Comparison of ENCODE assay signal across 9 cellular contexts in the genomic region with DNA sequence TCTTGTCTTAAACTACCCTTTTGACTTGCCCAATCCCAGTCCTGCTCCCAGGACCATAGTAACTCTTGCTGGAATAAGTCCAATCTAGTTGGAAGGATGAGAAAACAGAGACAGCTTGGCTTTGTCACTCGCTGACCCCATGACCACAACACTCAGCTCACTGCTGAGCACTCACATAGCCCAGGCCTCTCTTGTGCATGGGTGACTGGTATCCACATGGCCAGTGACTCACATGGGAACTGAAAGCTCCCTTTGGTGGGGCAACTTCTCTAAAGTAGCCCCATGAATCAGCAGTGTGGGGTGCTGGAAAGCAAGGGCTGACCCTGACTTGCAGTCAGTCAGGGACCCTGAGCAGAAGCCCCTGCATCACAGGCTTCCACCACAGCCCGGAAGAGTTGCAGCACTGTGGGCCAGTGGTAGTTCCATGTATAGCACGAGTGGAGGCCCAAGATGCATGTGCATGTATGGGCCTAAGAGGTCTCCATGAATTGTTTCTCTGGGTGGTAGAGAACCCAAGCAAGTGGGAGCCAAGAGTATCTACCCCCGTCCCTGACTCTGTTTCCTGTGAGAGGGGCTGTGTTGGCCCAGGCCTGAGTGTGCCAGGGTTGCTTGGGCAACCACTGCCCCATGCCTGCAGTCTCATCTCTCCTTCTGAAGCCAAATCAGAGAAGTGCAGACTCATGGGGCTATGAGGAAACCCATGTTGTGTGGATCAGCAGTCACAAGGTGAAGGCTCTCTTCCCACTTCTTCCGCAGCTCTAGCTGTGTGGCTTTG.
DNase-seq lines count a peak whose midpoint lies in the region; ATAC-seq and TF ChIP-seq lines count a peak whose summit lies in the region.
"Had no signal": no experiment of that assay in that cellular context is flagged by ENCODE, and none has a peak within 500 bp of the region (broad histone marks: within the 10 kb centered on the region; RNA-seq: fewer than 3 reads in every experiment).

No MANE protein-coding gene starts in this region.

- H2BK20ac ChIP-seq in IMR-90 (ENCODE audit: low read depth, low read length) = no peak overlapping the region

- H3K4me3 ChIP-seq in IMR-90 (ENCODE audit: insufficient read depth, low read depth, low read length) = no peak overlapping the region
- H3K4me3 ChIP-seq in body of pancreas = no peak overlapping the region
- H3K4me3 ChIP-seq in mesenchymal stem cell (ENCODE audit: insufficient read depth in 1 of 2, low read depth in 1 of 2, low read length in 2 of 2) = no peak overlapping the region
- H3K4me3 ChIP-seq: thyroid gland had no signal

- ATAC-seq in GM19351 (IDR thresholded peaks at IDR 0.05; ENCODE audit: unreplicated experiment) = peak; percentile 64
- peak; percentile 89 for ATAC-seq in IMR-90 (ENCODE audit: low read depth)
- peak; percentile 57 for ATAC-seq in body of pancreas

- in situ Hi-C loops in IMR-90 (cut with MboI; ENCODE audit: low sequenced_read_pairs) = loop anchor here (10.0 to 25.0 kb wide), 2 partner anchors 285 to 1052 kb away; partner anchors contain the start of genes CCR5 and CLEC3B

- H3K36me3 Mint-ChIP-seq in mesothelial cell of epicardium = no peaks in the 10 kb centered on the region

- CTCF ChIA-PET in IMR-90 (lab: Yijun Ruan, JAX) = interaction anchor here (1.0 to 2.7 kb wide), 2 partner anchors 11 to 119 kb away, joined by 5 to 8 read pairs; partner anchors contain the start of gene CCR1

- TF ChIP-seq CTCF in AG09319 (IDR thresholded peaks at IDR 0.05; ENCODE audit: low read depth, low read length) (no peak), IMR-90 (conservative IDR thresholded peaks at IDR 0.05; ENCODE audit: low read depth, low read length) (no peak), body of pancreas (IDR thresholded peaks at IDR 0.05) (no peak), mesothelial cell of epicardium (IDR thresholded peaks at IDR 0.05; ENCODE audit: unreplicated experiment) (no peak)

- no peak overlapping the region for H3K27ac Mint-ChIP-seq in mesothelial cell of epicardium

- H3K56ac ChIP-seq in IMR-90 (ENCODE audit: extremely low read depth, insufficient read depth, low read length) = no peak overlapping the region

- H2BK120ac ChIP-seq in IMR-90 (ENCODE audit: low read depth, low read length) (no peak overlapping the region), mesenchymal stem cell (ENCODE audit: low read depth, low read length) (peak overlapping the region; percentile 52)

- H3K4me2 ChIP-seq in IMR-90 (ENCODE audit: low read depth, low read length) (no peak overlapping the region), mesenchymal stem cell (ENCODE audit: low read length, poor library complexity, severe bottlenecking) (no peak overlapping the region)

- H3K9me3 ChIP-seq in IMR-90 (ENCODE audit: control insufficient read depth, insufficient read depth, low read length) (no peaks in the 10 kb centered on the region), body of pancreas (no peaks in the 10 kb centered on the region), mesenchymal stem cell (ENCODE audit: control insufficient read depth, low read length) (no peaks in the 10 kb centered on the region)
- H3K9me3 ChIP-seq: thyroid gland had no signal

- H3K4me1 Mint-ChIP-seq in mesothelial cell of epicardium = no peaks in the 10 kb centered on the region

- POLR2A ChIA-PET in IMR-90 (lab: Charles Lee; ENCODE audit: unreplicated experiment) = no interaction called here

- H3K14ac ChIP-seq in IMR-90 (replicated peaks; ENCODE audit: low read depth, low read length) = no peak overlapping the region
- peak overlapping the region in 1 of 2 experiments; percentile 86 for H3K14ac ChIP-seq in mesenchymal stem cell (ENCODE audit: low read length in 2 of 2)

- dilution Hi-C loops in IMR-90 (cut with HindIII; ENCODE audit: low sequenced_read_pairs, unreplicated experiment) = no loop called here

- no peak overlapping the region for H3K4ac ChIP-seq in IMR-90 (ENCODE audit: low read depth, low read length)
- peak overlapping the region; percentile 13 to 80 for H3K4ac ChIP-seq in mesenchymal stem cell (ENCODE audit: low read depth in 1 of 2, low read length in 2 of 2)

- intact Hi-C loops in IMR-90 (cut with micrococcal nuclease) (loop anchor here (2.0 to 5.0 kb wide), 2 partner anchors 119 to 338 kb away; partner anchors contain the start of gene CCR1), body of pancreas (cut with DNase I) (loop anchor here (10.0 kb wide), 1 partner anchor 325 kb away; no protein-coding TSS in a partner anchor)

- DNase-seq in AG09319 (ENCODE audit: extremely low read depth, low read depth) (peak; percentile 79), IMR-90 (peak; percentile 93), body of pancreas (peak; percentile 27 to 84 (median 36)), mesenchymal stem cell (peak; percentile 99), GM19240 (ENCODE audit: insufficient read length, low spot score) (no peak), mesothelial cell of epicardium (ENCODE audit: low spot score in 2 of 2, unreplicated experiment in 2 of 2) (no peak)
- DNase-seq in stimulated activated CD4-positive, alpha-beta T cell treated with anti-CD3 and anti-CD28 coated beads, Interleukin-4, amount 100 ng/mL, for 1 hour = no peak

- peak overlapping the region; percentile 63 to 82 for H2BK12ac ChIP-seq in mesenchymal stem cell (ENCODE audit: low read length in 2 of 2)

- no peak for TF ChIP-seq RAD21 in IMR-90 (IDR thresholded peaks at IDR 0.05; ENCODE audit: low read length)

- TF ChIP-seq POLR2A in IMR-90 (IDR thresholded peaks at IDR 0.05; ENCODE audit: low read depth, low read length) = no peak
- no peak for TF ChIP-seq POLR2A in body of pancreas (IDR thresholded peaks at IDR 0.05)

- no peaks in the 10 kb centered on the region for H3K9me3 Mint-ChIP-seq in mesothelial cell of epicardium

- H3K4me3 Mint-ChIP-seq in mesothelial cell of epicardium = no peak overlapping the region

- H3K9me1 ChIP-seq in IMR-90 (ENCODE audit: insufficient read depth, low read length) = peaks cover 3% of the 10 kb centered on the region; the same call in 1 of the 2 replicates

- H3K23ac ChIP-seq in IMR-90 (ENCODE audit: low read depth, low read length) = no peak overlapping the region
- no peak overlapping the region for H3K23ac ChIP-seq in mesenchymal stem cell (ENCODE audit: low read length in 2 of 2)

- H4K8ac ChIP-seq in IMR-90 (ENCODE audit: low read depth in 2 of 2, low read length in 2 of 2) (no peak overlapping the region; a peak in 1 of 4 replicates), mesenchymal stem cell (ENCODE audit: low read length) (peak overlapping the region; percentile 67)

- H2AFZ ChIP-seq in IMR-90 (replicated peaks; ENCODE audit: low read length, poor library complexity) = no peak overlapping the region
- no peak overlapping the region for H2AFZ ChIP-seq in mesenchymal stem cell (ENCODE audit: low read depth, low read length)

- H3K27ac ChIP-seq in IMR-90 (ENCODE audit: insufficient read depth, low read length) = no peak overlapping the region
- H3K27ac ChIP-seq in body of pancreas = peak overlapping the region in 1 of 4 donors; percentile 58
- no peak overlapping the region for H3K27ac ChIP-seq in mesenchymal stem cell (ENCODE audit: low read length, poor library complexity, severe bottlenecking)
- H3K27ac ChIP-seq: thyroid gland had no signal

- no TSS peak for BruUV-seq in IMR-90 (replicated peaks; lab: Mats Ljungman, UMichigan)

- H3K9ac ChIP-seq in IMR-90 (ENCODE audit: low read depth, low read length) (no peak overlapping the region), mesenchymal stem cell (ENCODE audit: low read length) (peak overlapping the region; percentile 74)

- H3K27me3 ChIP-seq in IMR-90 (ENCODE audit: control insufficient read depth, insufficient read depth, low read length) = 0 out of 2 replicates have a peak, but pooled peaks cover 2% of the 10 kb centered on the region
- H3K27me3 ChIP-seq in body of pancreas = no peaks in the 10 kb centered on the region
- H3K27me3 ChIP-seq in mesenchymal stem cell (ENCODE audit: control insufficient read depth in 1 of 2, insufficient read depth in 1 of 2, low read length in 2 of 2) = peaks cover 0 to 4% of the 10 kb centered on the region in 2 experiments
- H3K27me3 ChIP-seq: thyroid gland had no signal

- H3K36me3 ChIP-seq in IMR-90 (ENCODE audit: control insufficient read depth, insufficient read depth, low read length) (no peaks in the 10 kb centered on the region), body of pancreas (replicated peaks in 1 of 2; ENCODE audit: insufficient read depth in 1 of 2, low read depth in 2 of 2) (no peaks in the 10 kb centered on the region), mesenchymal stem cell (ENCODE audit: control insufficient read depth in 1 of 2, insufficient read depth in 2 of 2, low read depth in 1 of 2, low read length in 2 of 2) (no peaks in the 10 kb centered on the region)
- H3K36me3 ChIP-seq: thyroid gland had no signal

- WGBS in IMR-90 (ENCODE audit: extremely low coverage in 2 of 2, insufficient read length in 1 of 2), 2 experiments = 100% methylated on average over 1 of the region's 5 CpGs; no CpG with 5 or more reads in 1 of the 2 experiments
- WGBS in body of pancreas, 2 donors = 69 to 97% methylated on average over 2 to 5 of the region's 5 CpGs
- 87% methylated on average over 4 of the region's 5 CpGs for WGBS in mesenchymal stem cell

- no peaks in the 10 kb centered on the region for H4K20me1 ChIP-seq in IMR-90 (ENCODE audit: insufficient read depth, low read length)

- no peaks in the 10 kb centered on the region for H3K27me3 Mint-ChIP-seq in mesothelial cell of epicardium (ENCODE audit: low read depth)

- H3K79me1 ChIP-seq in IMR-90 (ENCODE audit: low read depth in 1 of 2, low read length in 2 of 2) (no peaks in the 10 kb centered on the region), mesenchymal stem cell (replicated peaks; ENCODE audit: low read length, poor library complexity, severe bottlenecking) (no peaks in the 10 kb centered on the region)

- H2BK15ac ChIP-seq in IMR-90 (ENCODE audit: low read depth, low read length) (no peak overlapping the region), mesenchymal stem cell (ENCODE audit: low read depth, poor library complexity, severe bottlenecking) (no peak overlapping the region)

- no peak overlapping the region for H2AK5ac ChIP-seq in IMR-90 (ENCODE audit: low read depth, low read length)
- H2AK5ac ChIP-seq in mesenchymal stem cell (ENCODE audit: low read length, severe bottlenecking) = no peak overlapping the region

- no peak overlapping the region for H4K5ac ChIP-seq in IMR-90 (ENCODE audit: low read depth, low read length)

- no peak overlapping the region for H2BK5ac ChIP-seq in IMR-90 (ENCODE audit: low read depth, low read length, poor library complexity, severe bottlenecking)
- H2BK5ac ChIP-seq in mesenchymal stem cell (ENCODE audit: low read depth, low read length, poor library complexity, severe bottlenecking) = no peak overlapping the region

- H3K18ac ChIP-seq in IMR-90 (ENCODE audit: low read depth, low read length) = no peak overlapping the region; the same call in 1 of the 2 replicates
- peak overlapping the region; percentile 67 to 88 for H3K18ac ChIP-seq in mesenchymal stem cell (ENCODE audit: low read depth in 1 of 2, low read length in 2 of 2)

- H4K91ac ChIP-seq in IMR-90 (ENCODE audit: insufficient read depth, low read depth, low read length) = peak overlapping the region; percentile 7; the same call in 1 of the 2 replicates
- peak overlapping the region; percentile 96 for H4K91ac ChIP-seq in mesenchymal stem cell (ENCODE audit: low read length)

- H3K4me1 ChIP-seq in IMR-90 (ENCODE audit: control insufficient read depth, insufficient read depth, low read length) (peaks cover 5% of the 10 kb centered on the region), body of pancreas (no peaks in the 10 kb centered on the region), mesenchymal stem cell (ENCODE audit: control insufficient read depth, insufficient read depth, low read depth, low read length) (peaks cover 8% of the 10 kb centered on the region)
- H3K4me1 ChIP-seq: thyroid gland had no signal

- no peak overlapping the region for H2AK9ac ChIP-seq in IMR-90 (replicated peaks; ENCODE audit: low read depth, low read length, poor library complexity)

Comparison
In these comparisons a context has a peak if more than half of its experiments do, and no peak if none do; other contexts are left out.
1. DNase-seq: peak in AG09319 (single experiment), IMR-90 (single experiment), body of pancreas (4 of 4) and mesenchymal stem cell (single experiment); none in GM19240 (single experiment), stimulated activated CD4-positive, alpha-beta T cell treated with anti-CD3 and anti-CD28 coated beads, Interleukin-4, amount 100 ng/mL, for 1 hour (single experiment) and mesothelial cell of epicardium (0 of 2).
2. Peak in every context shown above with its lines, with median percentiles within 50 percentile points of each other: ATAC-seq.